In the genomic region with DNA sequence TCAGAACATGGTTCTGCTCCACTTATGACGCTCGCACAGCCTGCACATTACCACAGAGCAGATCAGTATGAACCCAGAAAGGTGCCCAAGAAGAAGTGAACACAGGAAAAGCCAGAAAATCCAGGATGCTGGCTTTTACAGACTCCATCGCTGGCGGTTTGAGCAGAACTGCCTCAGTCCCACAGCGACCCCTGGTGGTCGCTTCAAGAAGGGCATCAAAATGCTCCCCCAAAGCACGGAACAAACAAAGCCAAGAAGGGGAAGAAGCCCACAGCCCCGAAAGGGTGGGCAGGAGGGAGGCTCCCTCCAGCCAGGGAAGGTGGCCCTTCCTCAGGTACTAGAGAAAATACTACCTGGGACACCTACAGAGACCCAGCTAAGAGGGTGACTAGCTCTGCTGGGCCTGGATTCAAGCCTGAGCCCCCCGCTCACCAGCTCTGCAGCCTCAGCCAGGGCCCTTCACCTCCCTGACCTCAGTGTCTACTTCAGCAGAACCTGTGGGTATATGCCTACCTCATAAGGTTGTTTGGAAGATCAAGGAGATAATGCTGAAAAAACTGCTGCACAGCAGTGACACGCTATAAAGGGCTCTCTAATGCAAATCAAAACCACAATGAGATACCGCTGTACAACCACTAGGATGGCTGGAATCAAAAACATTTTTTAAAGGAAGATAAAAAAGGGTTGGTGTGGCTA, we compare ENCODE assay signal across 9 cellular contexts.
DNase-seq lines count a peak whose midpoint lies in the region; ATAC-seq, FAIRE-seq and TF ChIP-seq lines count a peak whose summit lies in the region.
"Had no signal": no experiment of that assay in that cellular context is flagged by ENCODE, and none has a peak within 500 bp of the region (broad histone marks: within the 10 kb centered on the region; RNA-seq: fewer than 3 reads in every experiment).

No MANE protein-coding gene starts in this region.

- H3K79me2 ChIP-seq in DND-41 (ENCODE audit: insufficient read depth, low read length) (peaks cover 30% of the 10 kb centered on the region), KMS-11 (ENCODE audit: insufficient read depth, low read depth) (no peaks in the 10 kb centered on the region), neural cell (replicated peaks; ENCODE audit: insufficient read depth, low read length) (no peaks in the 10 kb centered on the region)

- H4K20me1 ChIP-seq in DND-41 (ENCODE audit: insufficient read depth, low read length) (peaks cover 31% of the 10 kb centered on the region), KMS-11 (ENCODE audit: insufficient read depth) (no peaks in the 10 kb centered on the region), neural cell (ENCODE audit: insufficient read depth) (no peaks in the 10 kb centered on the region)

- H3K4me1 ChIP-seq in DND-41 (ENCODE audit: insufficient read depth, low read length) (peaks cover 23% of the 10 kb centered on the region), KMS-11 (ENCODE audit: low read depth, poor library complexity, severe bottlenecking) (no peaks in the 10 kb centered on the region)

- no peak overlapping the region for H3K27ac ChIP-seq in DND-41 (ENCODE audit: low read length)
- no peak overlapping the region for H3K27ac ChIP-seq in KMS-11
- H3K27ac ChIP-seq in neural cell (ENCODE audit: low read length) = no peak overlapping the region
- H3K27ac ChIP-seq: sigmoid colon had no signal

- H3K27me3 ChIP-seq in DND-41 (ENCODE audit: insufficient read depth, low read length, poor library complexity) = no peaks in the 10 kb centered on the region
- no peaks in the 10 kb centered on the region for H3K27me3 ChIP-seq in KMS-11 (ENCODE audit: insufficient read depth, low read depth)
- no peaks in the 10 kb centered on the region for H3K27me3 ChIP-seq in neural cell (ENCODE audit: insufficient read depth, low read depth, low read length)
- H3K27me3 ChIP-seq: sigmoid colon had no signal

- H3K9ac ChIP-seq in DND-41 (ENCODE audit: low read depth, low read length) = no peak overlapping the region
- H3K9ac ChIP-seq in KMS-11 = no peak overlapping the region
- no peak overlapping the region for H3K9ac ChIP-seq in neural cell (ENCODE audit: low read length)

- H3K36me3 ChIP-seq in DND-41 (ENCODE audit: insufficient read depth, low read length) (peaks cover 72% of the 10 kb centered on the region), KMS-11 (ENCODE audit: insufficient read depth) (no peaks in the 10 kb centered on the region), neural cell (ENCODE audit: insufficient read depth, low read length) (peaks cover 29% of the 10 kb centered on the region)

- no peak for FAIRE-seq in RCC 7860 (lab: Jason Lieb, UNC)

- peak; percentile 44 for TF ChIP-seq RAD21 in neural cell (conservative IDR thresholded peaks at IDR 0.05)

- TF ChIP-seq EP300 in neural cell (conservative IDR thresholded peaks at IDR 0.05; ENCODE audit: poor library complexity, severe bottlenecking) = no peak

- no peaks in the 10 kb centered on the region for H3K9me2 ChIP-seq in neural cell (ENCODE audit: insufficient read depth, low read length)

- peaks cover 22% of the 10 kb centered on the region for H3K9me3 ChIP-seq in DND-41 (ENCODE audit: insufficient read depth, low read length, severe bottlenecking)
- peaks cover 6% of the 10 kb centered on the region for H3K9me3 ChIP-seq in neural cell (ENCODE audit: low read length)
- H3K9me3 ChIP-seq: sigmoid colon had no signal

- peak; percentile 68 for TF ChIP-seq CTCF in DND-41 (IDR thresholded peaks at IDR 0.05; ENCODE audit: borderline replicate concordance, extremely low read depth, low read length, poor library complexity, severe bottlenecking)
- peak; percentile 66 for TF ChIP-seq CTCF in KMS-11 (conservative IDR thresholded peaks at IDR 0.05; ENCODE audit: low read depth, low read length)
- TF ChIP-seq CTCF in cardiac fibroblast (IDR thresholded peaks at IDR 0.05; ENCODE audit: low read depth, low read length) = peak; percentile 86
- peak; percentile 56 for TF ChIP-seq CTCF in neural cell (IDR thresholded peaks at IDR 0.05; ENCODE audit: poor library complexity, severe bottlenecking)

- DNase-seq in DND-41 = no peak
- DNase-seq in cardiac fibroblast (ENCODE audit: low read depth in 2 of 2) = peak in 1 of 2 donors; percentile 48
- DNase-seq in RCC 7860 (ENCODE audit: low spot score) = no peak
- no peak for DNase-seq in NCI-H2196 (lab: John Stamatoyannopoulos, UW; ENCODE audit: unreplicated experiment)
- DNase-seq: sigmoid colon had no signal

- ATAC-seq in DND-41 (ENCODE audit: insufficient read depth, low read depth) (no peak), HG03108 (IDR thresholded peaks at IDR 0.05; ENCODE audit: unreplicated experiment) (no peak), HG02973 (IDR thresholded peaks at IDR 0.05; ENCODE audit: unreplicated experiment) (no peak)

- no peaks in the 10 kb centered on the region for H3F3A ChIP-seq in neural cell (ENCODE audit: insufficient read depth, low read length, poor library complexity, severe bottlenecking)

- H3K4me3 ChIP-seq in DND-41 (ENCODE audit: low read depth in 1 of 2, low read length in 2 of 2) (no peak overlapping the region), KMS-11 (IDR thresholded peaks at IDR 0.05; ENCODE audit: insufficient read depth, low read depth, low read length) (no peak overlapping the region), cardiac fibroblast (replicated peaks in 1 of 2; ENCODE audit: low read depth in 2 of 2, low read length in 2 of 2) (no peak overlapping the region), neural cell (ENCODE audit: low read length) (no peak overlapping the region)
- H3K4me3 ChIP-seq: sigmoid colon had no signal

- H2AFZ ChIP-seq in DND-41 (ENCODE audit: low read depth, low read length) (no peak overlapping the region), KMS-11 (ENCODE audit: low read depth) (no peak overlapping the region), neural cell (ENCODE audit: low read depth, low read length) (no peak overlapping the region)

- H3K4me2 ChIP-seq in DND-41 (ENCODE audit: insufficient read depth, low read length) = no peak overlapping the region
- H3K4me2 ChIP-seq in KMS-11 = no peak overlapping the region
- H3K4me2 ChIP-seq in neural cell (ENCODE audit: low read length) = no peak overlapping the region

TF ChIP-seq in neural cell, 6 proteins besides CTCF, POLR2A, EP300 and RAD21:
- TF ChIP-seq SMC3 (conservative IDR thresholded peaks at IDR 0.05; ENCODE audit: poor library complexity) (peak; percentile 24), EZH2 (IDR thresholded peaks at IDR 0.05; ENCODE audit: borderline replicate concordance, insufficient read depth, low read length, poor library complexity, severe bottlenecking) (no peak)
TF ChIP-seq in neural cell: peak in this region for 1.
